In genomic region chr6:32895006-32895345, GRCh38 we compare ENCODE assay signal across 8 cellular contexts. TPM values are rescaled to one million over a fixed set of nuclear protein-coding genes. Genes with fewer than 3 reads are reported as not detected.
DNase-seq lines count a peak whose midpoint lies in the region; ATAC-seq and FAIRE-seq lines count a peak whose summit lies in the region.

No MANE protein-coding gene starts in this region.

- peak overlapping the region; percentile 99 for H3K4me3 Mint-ChIP-seq in dendritic cell treated with granulocyte-macrophage colony-stimulating factor and Interleukin-4, amounts not matched to agents 40 ng/mL and 50 ng/mL, for 4 days

- FAIRE-seq in GM18507 (lab: Jason Lieb, UNC), result no peak

- H3K36me3 ChIP-seq in HUES64 (ENCODE audit: insufficient read depth, low read length), result no peaks in the 10 kb centered on the region
- H3K36me3 ChIP-seq in muscle layer of duodenum (ENCODE audit: control insufficient read depth in 1 of 2, insufficient read depth in 2 of 2, low read length in 2 of 2), result no peaks in the 10 kb centered on the region

- intact Hi-C loops in dendritic cell treated with granulocyte-macrophage colony-stimulating factor and Interleukin-4, amounts not matched to agents 40 ng/mL and 50 ng/mL, for 4 days (cut with micrococcal nuclease), result no loop called here

- peak overlapping the region; percentile 74 for H3K9ac ChIP-seq in HUES64 (ENCODE audit: low read depth, low read length)

- H3K9me3 ChIP-seq in HUES64 (ENCODE audit: insufficient read depth, low read depth, low read length) (no peaks in the 10 kb centered on the region), muscle layer of duodenum (ENCODE audit: control insufficient read depth in 1 of 2, low read length in 2 of 2) (no peaks in the 10 kb centered on the region)

- peak; percentile 9 for DNase-seq in GM18507 (ENCODE audit: extremely low spot score, insufficient read length, low read depth)
- no peak for DNase-seq in D341Med (ENCODE audit: low spot score)
- DNase-seq in stimulated activated CD4-positive, alpha-beta T cell treated with anti-CD3 and anti-CD28 coated beads, Interleukin-2, amount 100 ng/mL, for 48 hours, result no peak
- no peak for DNase-seq in stimulated activated naive CD4-positive, alpha-beta T cell (lab: John Stamatoyannopoulos, UW)

- H3K27me3 Mint-ChIP-seq in dendritic cell treated with granulocyte-macrophage colony-stimulating factor and Interleukin-4, amounts not matched to agents 40 ng/mL and 50 ng/mL, for 4 days, result no peaks in the 10 kb centered on the region

- H3K4me1 Mint-ChIP-seq in dendritic cell treated with granulocyte-macrophage colony-stimulating factor and Interleukin-4, amounts not matched to agents 40 ng/mL and 50 ng/mL, for 4 days (ENCODE audit: low read depth), result peaks cover 45% of the 10 kb centered on the region

- peak overlapping the region; percentile 91 for H3K27ac Mint-ChIP-seq in dendritic cell treated with granulocyte-macrophage colony-stimulating factor and Interleukin-4, amounts not matched to agents 40 ng/mL and 50 ng/mL, for 4 days

- no peaks in the 10 kb centered on the region for H3K27me3 ChIP-seq in HUES64 (ENCODE audit: insufficient read depth, low read length)
- H3K27me3 ChIP-seq in muscle layer of duodenum (ENCODE audit: low read depth, low read length), result no peaks in the 10 kb centered on the region

- H3K27ac ChIP-seq in HUES64 (ENCODE audit: low read depth, low read length), result no peak overlapping the region
- peak overlapping the region; percentile 88 for H3K27ac ChIP-seq in muscle layer of duodenum (ENCODE audit: low read length)

- WGBS in HUES64, result 1% methylated on average over 8 of the region's 8 CpGs

- H3K4me3 ChIP-seq in HUES64 (ENCODE audit: low read length) (peak overlapping the region; percentile 93), muscle layer of duodenum (ENCODE audit: low read depth in 1 of 2, low read length in 2 of 2) (peak overlapping the region; percentile 86 to 89)

- ATAC-seq in HG03378 (IDR thresholded peaks at IDR 0.05; ENCODE audit: unreplicated experiment), result no peak

- H3K36me3 Mint-ChIP-seq in dendritic cell treated with granulocyte-macrophage colony-stimulating factor and Interleukin-4, amounts not matched to agents 40 ng/mL and 50 ng/mL, for 4 days (ENCODE audit: low read depth), result peaks cover 12% of the 10 kb centered on the region

- no peaks in the 10 kb centered on the region for H3K9me3 Mint-ChIP-seq in dendritic cell treated with granulocyte-macrophage colony-stimulating factor and Interleukin-4, amounts not matched to agents 40 ng/mL and 50 ng/mL, for 4 days

- H3K4me1 ChIP-seq in HUES64 (ENCODE audit: insufficient read depth, low read length) (peaks cover 8% of the 10 kb centered on the region; the same call in 1 of the 2 replicates), muscle layer of duodenum (ENCODE audit: control insufficient read depth in 1 of 2, insufficient read depth in 2 of 2, low read length in 2 of 2) (peaks cover 0 to 9% of the 10 kb centered on the region in 2 donors)

RNA-seq across cellular contexts. Expression of gene PSMB9, which starts 41.0 kb away (rescaled TPM):
- 0.50 TPM for polyA plus RNA-seq in HUES64 (2013, experiment 1 of 2)
- 0.82 TPM for polyA plus RNA-seq in HUES64 (2013, experiment 2 of 2)

RNA-seq across cellular contexts. Expression of gene TAP1, which starts 41.5 kb away (rescaled TPM):
- 5.0 TPM for polyA plus RNA-seq in HUES64 (2013, experiment 1 of 2)
- 4.9 TPM for polyA plus RNA-seq in HUES64 (2013, experiment 2 of 2)

RNA-seq across cellular contexts. Expression of gene HLA-DMB, which starts 45.9 kb away (rescaled TPM):
- polyA plus RNA-seq in HUES64 (2013, experiment 1 of 2), result 0.45 TPM
- 0.82 TPM for polyA plus RNA-seq in HUES64 (2013, experiment 2 of 2)

RNA-seq across cellular contexts. Expression of gene PSMB8, which starts 51.1 kb away (rescaled TPM):
- polyA plus RNA-seq in HUES64 (2013, experiment 1 of 2), result 8.1 TPM
- polyA plus RNA-seq in HUES64 (2013, experiment 2 of 2), result 9.3 TPM

RNA-seq across cellular contexts. Expression of gene TAP2, which starts 56.4 kb away (rescaled TPM):
- 3.6 TPM for polyA plus RNA-seq in HUES64 (2013, experiment 1 of 2)
- polyA plus RNA-seq in HUES64 (2013, experiment 2 of 2), result 4.9 TPM
